In the genomic region with DNA sequence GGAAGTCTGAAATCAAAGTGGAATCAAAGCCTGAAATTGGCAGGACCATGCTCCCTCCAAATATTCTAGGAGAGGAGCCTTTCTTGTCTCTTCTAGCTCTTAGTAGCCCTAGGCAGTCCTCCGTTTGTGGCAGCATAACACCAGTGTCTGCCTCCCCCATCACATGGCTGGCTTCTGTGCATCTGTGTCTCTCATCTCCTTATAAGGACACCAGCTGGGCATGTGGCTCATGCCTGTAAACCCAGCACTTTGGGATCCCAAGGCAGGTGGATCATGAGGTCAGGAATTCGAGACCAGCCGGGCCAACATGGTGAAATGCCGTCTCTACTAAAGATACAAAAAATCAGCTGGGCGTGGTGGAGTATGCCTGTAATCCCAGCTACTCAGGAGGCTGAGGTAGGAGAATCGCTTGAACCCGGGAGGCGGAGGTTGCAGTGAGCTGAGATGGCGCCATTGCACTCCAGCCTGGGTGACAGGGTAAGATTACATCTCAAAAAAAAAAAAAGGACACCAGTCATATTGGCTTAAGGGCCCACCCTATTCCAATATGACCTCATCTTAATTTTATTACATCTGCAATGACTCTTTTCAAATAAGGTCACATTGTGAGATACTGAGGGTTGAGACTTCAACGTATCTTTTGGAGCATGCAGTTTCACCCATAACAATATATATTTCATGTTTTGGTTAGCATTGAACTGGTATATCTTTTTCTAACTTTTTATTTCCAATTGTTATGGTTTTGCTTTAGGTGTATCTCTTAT, we compare ENCODE assay signal across 19 cellular contexts.
A peak's percentile ranks its signal among the peaks of the same experiment; 100 is the strongest.
DNase-seq lines count a peak whose midpoint lies in the region; ATAC-seq and TF ChIP-seq lines count a peak whose summit lies in the region.
"Had no signal": no experiment of that assay in that cellular context is flagged by ENCODE, and none has a peak within 500 bp of the region (broad histone marks: within the 10 kb centered on the region; RNA-seq: fewer than 3 reads in every experiment).

No MANE protein-coding gene starts in this region.

- H3K36me3 ChIP-seq in Panc1 (ENCODE audit: control insufficient read depth, insufficient read depth, low read length): no peaks in the 10 kb centered on the region
- no peaks in the 10 kb centered on the region for H3K36me3 ChIP-seq in esophagus muscularis mucosa
- no peaks in the 10 kb centered on the region for H3K36me3 ChIP-seq in sigmoid colon
- no peaks in the 10 kb centered on the region for H3K36me3 ChIP-seq in adrenal gland (replicated peaks in 1 of 2)
- H3K36me3 ChIP-seq in naive thymus-derived CD4-positive, alpha-beta T cell (ENCODE audit: control insufficient read depth in 2 of 3, insufficient read depth in 3 of 3, low read length in 3 of 3): no peaks in the 10 kb centered on the region
- H3K36me3 ChIP-seq: left lung, tibial artery had no signal

- DNase-seq in DMS53 (lab: John Stamatoyannopoulos, UW) (peak; percentile 27), DMS53 treated with DMSO at 0.1 percent for 48 hours (lab: John Stamatoyannopoulos, UW; ENCODE audit: unreplicated experiment) (no peak), Panc1 (ENCODE audit: low read depth, low spot score) (no peak), esophagus muscularis mucosa (ENCODE audit: extremely low spot score) (no peak), sigmoid colon (no peak), CD1c-positive myeloid dendritic cell (ENCODE audit: extremely low spot score) (no peak), adrenal gland (no peak)
- DNase-seq in naive thymus-derived CD4-positive, alpha-beta T cell: no peak
- DNase-seq: activated CD4-positive, alpha-beta T cell treated with anti-CD3 and anti-CD28 coated beads for 1 hour; activated T-cell treated with anti-CD3 and anti-CD28 coated beads, Interleukin-2, amount 50 U/mL, for 48 hours; amygdala; effector memory CD8-positive, alpha-beta T cell; head of caudate nucleus; left lung; occipital lobe; T-helper 1 cell; tibial artery had no signal

- WGBS in esophagus muscularis mucosa: 94% methylated on average over 7 of the region's 10 CpGs
- WGBS in sigmoid colon, 2 donors: 86 to 92% methylated on average over 10 of the region's 10 CpGs
- WGBS in adrenal gland, 4 donors: 91 to 96% (median 93%) methylated on average over 10 of the region's 10 CpGs

- peaks cover 4 to 20% (median 6%) of the 10 kb centered on the region in 5 donors for H3K27me3 Mint-ChIP-seq in naive thymus-derived CD4-positive, alpha-beta T cell

- in situ Hi-C loops in Panc1 (cut with HindIII; ENCODE audit: low pct_unique_long_range_greater_than_20kb, low sequenced_read_pairs): no loop called here

- intact Hi-C loops in Panc1 (cut with micrococcal nuclease; ENCODE audit: unreplicated experiment) (loop anchor here (5.0 kb wide), 1 partner anchor 153 kb away; no protein-coding TSS in a partner anchor), esophagus muscularis mucosa (cut with DNase I) (no loop called here), sigmoid colon (cut with DNase I) (no loop called here), adrenal gland (cut with DNase I) (no loop called here)
- intact Hi-C loops in naive thymus-derived CD4-positive, alpha-beta T cell (cut with micrococcal nuclease): no loop called here

- H3K36me3 Mint-ChIP-seq in naive thymus-derived CD4-positive, alpha-beta T cell: no peaks in the 10 kb centered on the region

- CTCF ChIA-PET in Panc1 (lab: Charles Lee): no interaction called here
- CTCF ChIA-PET in naive thymus-derived CD4-positive, alpha-beta T cell (lab: Charles Lee): no interaction called here

- H3K4me1 ChIP-seq in Panc1 (ENCODE audit: control insufficient read depth, insufficient read depth, low read length): peaks cover 48% of the 10 kb centered on the region
- H3K4me1 ChIP-seq in esophagus muscularis mucosa: peaks cover 43 to 72% (median 69%) of the 10 kb centered on the region in 4 donors
- H3K4me1 ChIP-seq in sigmoid colon: peaks cover 0 to 67% (median 55%) of the 10 kb centered on the region in 4 donors
- H3K4me1 ChIP-seq in adrenal gland (replicated peaks in 1 of 2): peaks cover 11 to 19% of the 10 kb centered on the region in 2 donors
- no peaks in the 10 kb centered on the region for H3K4me1 ChIP-seq in naive thymus-derived CD4-positive, alpha-beta T cell (ENCODE audit: control insufficient read depth in 2 of 2, insufficient read depth in 2 of 2, low read length in 2 of 2)

- POLR2A ChIA-PET in Panc1 (lab: Charles Lee): no interaction called here
- POLR2A ChIA-PET in naive thymus-derived CD4-positive, alpha-beta T cell (lab: Charles Lee): no interaction called here

- TF ChIP-seq CTCF in Panc1 (IDR thresholded peaks at IDR 0.05): no peak
- TF ChIP-seq CTCF in esophagus muscularis mucosa (IDR thresholded peaks at IDR 0.05): no peak
- no peak for TF ChIP-seq CTCF in sigmoid colon (IDR thresholded peaks at IDR 0.05)
- TF ChIP-seq CTCF in adrenal gland (IDR thresholded peaks at IDR 0.05): no peak

- H3K9me3 Mint-ChIP-seq in naive thymus-derived CD4-positive, alpha-beta T cell: no peaks in the 10 kb centered on the region
- H3K9me3 Mint-ChIP-seq: effector memory CD8-positive, alpha-beta T cell had no signal

- H3K4me3 ChIP-seq in Panc1 (ENCODE audit: low read depth in 2 of 2, low read length in 2 of 2) (no peak overlapping the region), esophagus muscularis mucosa (no peak overlapping the region), sigmoid colon (no peak overlapping the region), adrenal gland (no peak overlapping the region)
- no peak overlapping the region for H3K4me3 ChIP-seq in naive thymus-derived CD4-positive, alpha-beta T cell (ENCODE audit: low read length)
- H3K4me3 ChIP-seq: left lung, tibial artery had no signal

- TF ChIP-seq EP300 in esophagus muscularis mucosa (IDR thresholded peaks at IDR 0.05) (no peak), sigmoid colon (IDR thresholded peaks at IDR 0.05) (no peak)

- no peak for TF ChIP-seq POLR2A in esophagus muscularis mucosa (IDR thresholded peaks at IDR 0.05; ENCODE audit: low read depth)
- TF ChIP-seq POLR2A in sigmoid colon (IDR thresholded peaks at IDR 0.05): no peak
- TF ChIP-seq POLR2A in adrenal gland (IDR thresholded peaks at IDR 0.05): no peak

- H3K27me3 ChIP-seq in Panc1 (ENCODE audit: control insufficient read depth, insufficient read depth, low read length) (no peaks in the 10 kb centered on the region), esophagus muscularis mucosa (no peaks in the 10 kb centered on the region), sigmoid colon (no peaks in the 10 kb centered on the region), adrenal gland (no peaks in the 10 kb centered on the region)
- H3K27me3 ChIP-seq in naive thymus-derived CD4-positive, alpha-beta T cell (ENCODE audit: control insufficient read depth in 2 of 2, insufficient read depth in 2 of 2, low read length in 2 of 2): no peaks in the 10 kb centered on the region
- H3K27me3 ChIP-seq: left lung, tibial artery had no signal

- H3K9me3 ChIP-seq in Panc1 (ENCODE audit: control insufficient read depth, insufficient read depth, low read depth, low read length) (no peaks in the 10 kb centered on the region), esophagus muscularis mucosa (no peaks in the 10 kb centered on the region), sigmoid colon (no peaks in the 10 kb centered on the region), adrenal gland (replicated peaks in 1 of 3) (no peaks in the 10 kb centered on the region)
- no peaks in the 10 kb centered on the region for H3K9me3 ChIP-seq in naive thymus-derived CD4-positive, alpha-beta T cell (ENCODE audit: control insufficient read depth in 2 of 3, low read length in 3 of 3)
- H3K9me3 ChIP-seq: left lung, tibial artery had no signal

- BruUV-seq in Panc1 (replicated peaks; lab: Mats Ljungman, UMichigan): no TSS peak

- H3K27ac Mint-ChIP-seq in naive thymus-derived CD4-positive, alpha-beta T cell: no peak overlapping the region
- H3K27ac Mint-ChIP-seq: effector memory CD8-positive, alpha-beta T cell had no signal

- no peak overlapping the region for H3K4me3 Mint-ChIP-seq in naive thymus-derived CD4-positive, alpha-beta T cell
- H3K4me3 Mint-ChIP-seq: effector memory CD8-positive, alpha-beta T cell had no signal

- no peaks in the 10 kb centered on the region for H3K4me1 Mint-ChIP-seq in naive thymus-derived CD4-positive, alpha-beta T cell

- ATAC-seq in Panc1: no peak
- ATAC-seq in naive thymus-derived CD4-positive, alpha-beta T cell: no peak
- ATAC-seq: effector memory CD8-positive, alpha-beta T cell; left lung had no signal

- peak overlapping the region; percentile 99 for H3K27ac ChIP-seq in Panc1 (ENCODE audit: low read length)
- H3K27ac ChIP-seq in esophagus muscularis mucosa (replicated peaks in 1 of 4): peak overlapping the region; percentile 36 to 95 (median 93)
- peak overlapping the region; percentile 85 to 96 (median 90) for H3K27ac ChIP-seq in sigmoid colon
- no peak overlapping the region for H3K27ac ChIP-seq in adrenal gland
- no peak overlapping the region for H3K27ac ChIP-seq in naive thymus-derived CD4-positive, alpha-beta T cell (ENCODE audit: low read depth, low read length)
- H3K27ac ChIP-seq: 22Rv1, HL-60, left lung had no signal

Comparison
In these comparisons a context has a peak if more than half of its experiments do, and no peak if none do; other contexts are left out.
1. H3K27ac ChIP-seq: peak in Panc1 (single experiment), esophagus muscularis mucosa (4 of 4) and sigmoid colon (4 of 4); none in adrenal gland (0 of 5) and naive thymus-derived CD4-positive, alpha-beta T cell (single experiment).